9 cellular contexts compared by ENCODE assay signal in the genomic region with DNA sequence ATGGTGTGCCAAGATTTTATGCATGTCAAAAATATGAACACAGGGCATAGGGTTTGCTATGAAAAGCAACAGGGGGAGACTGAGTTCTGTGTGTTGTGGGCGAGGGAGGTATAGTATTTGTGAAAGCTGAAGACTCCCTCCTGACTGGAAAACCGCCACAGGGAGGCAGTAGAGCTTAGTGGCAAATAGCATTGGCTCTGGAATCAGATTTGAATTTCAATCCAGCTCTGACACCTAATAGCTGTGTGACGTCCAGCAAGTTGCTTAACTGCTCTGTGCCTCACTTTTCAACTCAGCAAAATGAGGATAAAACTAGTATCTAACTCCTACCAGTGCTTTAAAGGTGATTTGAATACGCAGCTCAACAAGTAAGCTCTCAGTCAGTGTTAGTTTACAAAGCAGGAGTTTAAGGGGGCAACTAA. TPM values are rescaled to one million over a fixed set of nuclear protein-coding genes. Genes with fewer than 3 reads are reported as not detected.
DNase-seq lines count a peak whose midpoint lies in the region; ATAC-seq and TF ChIP-seq lines count a peak whose summit lies in the region.
"Had no signal": no experiment of that assay in that cellular context is flagged by ENCODE, and none has a peak within 500 bp of the region (broad histone marks: within the 10 kb centered on the region; RNA-seq: fewer than 3 reads in every experiment).

No MANE protein-coding gene starts in this region.

- TF ChIP-seq EP300 in suprapubic skin (IDR thresholded peaks at IDR 0.05) = no peak

- peaks cover 23% of the 10 kb centered on the region for H3K4me1 ChIP-seq in suprapubic skin

- peak; percentile 22 to 37 for DNase-seq in NCI-H2081 (lab: John Stamatoyannopoulos, UW)
- no peak for DNase-seq in NCI-H2081 treated with DMSO at 0.1 percent for 48 hours (lab: John Stamatoyannopoulos, UW)
- DNase-seq in OCI-M1 (lab: John Stamatoyannopoulos, UW) = peak; percentile 50
- DNase-seq in activated naive CD4-positive, alpha-beta T cell treated with anti-CD3 and anti-CD28 coated beads, Interleukin-2, amount 10 ng/mL, durations not matched to agents 7 days and 5 days = peak; percentile 71
- DNase-seq in lung microvascular endothelial cell (ENCODE audit: low read depth in 2 of 2) = peak; percentile 66 to 70
- DNase-seq in suprapubic skin (ENCODE audit: low spot score in 2 of 2) = no peak
- DNase-seq in NK-92 (lab: John Stamatoyannopoulos, UW; ENCODE audit: unreplicated experiment) = no peak

- H3K4me3 Mint-ChIP-seq in activated naive CD4-positive, alpha-beta T cell treated with anti-CD3 and anti-CD28 coated beads, Interleukin-2, amount 10 ng/mL, durations not matched to agents 7 days and 5 days = no peak overlapping the region

- no peaks in the 10 kb centered on the region for H3K27me3 ChIP-seq in suprapubic skin
- H3K27me3 ChIP-seq: BLaER1 had no signal

- no peaks in the 10 kb centered on the region for H3K9me3 ChIP-seq in suprapubic skin
- H3K9me3 ChIP-seq: BLaER1 had no signal

- ATAC-seq in GM19455 (IDR thresholded peaks at IDR 0.05; ENCODE audit: unreplicated experiment) = no peak

- H3K27ac ChIP-seq in suprapubic skin = no peak overlapping the region
- H3K27ac ChIP-seq: BLaER1 had no signal

- peak in 1 of 2 donors; percentile 18 for TF ChIP-seq CTCF in suprapubic skin (IDR thresholded peaks at IDR 0.05)

- H3K9me3 Mint-ChIP-seq in activated naive CD4-positive, alpha-beta T cell treated with anti-CD3 and anti-CD28 coated beads, Interleukin-2, amount 10 ng/mL, durations not matched to agents 7 days and 5 days = no peaks in the 10 kb centered on the region

- WGBS in suprapubic skin = 51% methylated on average over 4 of the region's 4 CpGs

- H3K4me1 Mint-ChIP-seq in activated naive CD4-positive, alpha-beta T cell treated with anti-CD3 and anti-CD28 coated beads, Interleukin-2, amount 10 ng/mL, durations not matched to agents 7 days and 5 days = peaks cover 33% of the 10 kb centered on the region

- no peak overlapping the region for H3K4me3 ChIP-seq in suprapubic skin
- H3K4me3 ChIP-seq: BLaER1 had no signal

- H3K27me3 Mint-ChIP-seq in activated naive CD4-positive, alpha-beta T cell treated with anti-CD3 and anti-CD28 coated beads, Interleukin-2, amount 10 ng/mL, durations not matched to agents 7 days and 5 days = peaks cover 34% of the 10 kb centered on the region

- H3K36me3 Mint-ChIP-seq in activated naive CD4-positive, alpha-beta T cell treated with anti-CD3 and anti-CD28 coated beads, Interleukin-2, amount 10 ng/mL, durations not matched to agents 7 days and 5 days = no peaks in the 10 kb centered on the region

- TF ChIP-seq POLR2A in suprapubic skin (IDR thresholded peaks at IDR 0.05) = no peak

- H3K27ac Mint-ChIP-seq in activated naive CD4-positive, alpha-beta T cell treated with anti-CD3 and anti-CD28 coated beads, Interleukin-2, amount 10 ng/mL, durations not matched to agents 7 days and 5 days = no peak overlapping the region

- CTCF ChIA-PET in activated naive CD4-positive, alpha-beta T cell treated with anti-CD3 and anti-CD28 coated beads, Interleukin-2, amount 10 ng/mL, durations not matched to agents 7 days and 5 days (lab: Charles Lee) = interaction anchor here (0.7 to 1.4 kb wide), 6 partner anchors 115 to 406 kb away, joined by 3 to 7 read pairs (median 4); no protein-coding TSS in a partner anchor

- no peaks in the 10 kb centered on the region for H3K36me3 ChIP-seq in suprapubic skin
- H3K36me3 ChIP-seq: BLaER1 had no signal

RNA-seq across cellular contexts. Expression of a gene that starts 22.0 kb away (rescaled TPM):
- total RNA-seq in lung microvascular endothelial cell = 47.4 and 70.4 TPM in 2 replicates
- 10 to 100 TPM in 3 of 4 donors, 1 to 10 TPM in 1; 6.4 to 38.8 (median 26.9) TPM for total RNA-seq in suprapubic skin

Comparison
In these comparisons a context has a peak if more than half of its experiments do, and no peak if none do; other contexts are left out.
1. DNase-seq: peak in NCI-H2081 (2 of 2), OCI-M1 (single experiment), activated naive CD4-positive, alpha-beta T cell treated with anti-CD3 and anti-CD28 coated beads, Interleukin-2, amount 10 ng/mL, durations not matched to agents 7 days and 5 days (single experiment) and lung microvascular endothelial cell (2 of 2); none in NCI-H2081 treated with DMSO at 0.1 percent for 48 hours (single experiment), suprapubic skin (0 of 2) and NK-92 (single experiment).